30 cellular contexts compared by ENCODE assay signal in genomic region chr21:32472890-32473765, GRCh38.
"Had no signal": no experiment of that assay in that cellular context is flagged by ENCODE, and none has a peak within 500 bp of the region (broad histone marks: within the 10 kb centered on the region; RNA-seq: fewer than 3 reads in every experiment).

No MANE protein-coding gene starts in this region.

- H3K4me1 ChIP-seq: parathyroid adenoma, psoas muscle had no signal

- H3K9me3 Mint-ChIP-seq: central memory CD8-positive, alpha-beta T cell; mesothelial cell of epicardium; nephron progenitor cell had no signal

- H3K36me3 Mint-ChIP-seq: mesothelial cell of epicardium, naive B cell had no signal

- H3K4me3 ChIP-seq: esophagus squamous epithelium, hepatocyte, psoas muscle, tibial nerve had no signal

- H3K4me2 ChIP-seq: hepatocyte had no signal

- H3K4me3 Mint-ChIP-seq: central memory CD8-positive, alpha-beta T cell; mesothelial cell of epicardium; naive B cell; nephron progenitor cell had no signal

- H3K4me1 Mint-ChIP-seq: central memory CD8-positive, alpha-beta T cell; naive B cell; nephron progenitor cell had no signal

- H3K9me3 ChIP-seq: esophagus squamous epithelium, psoas muscle, tibial nerve had no signal

- H3K27me3 ChIP-seq: brain microvascular endothelial cell, esophagus squamous epithelium, hepatocyte, tibial nerve had no signal

- H3K9ac ChIP-seq: parathyroid adenoma had no signal

- H3K27ac Mint-ChIP-seq: mesothelial cell of epicardium, nephron progenitor cell had no signal

- H3K27me3 Mint-ChIP-seq: central memory CD8-positive, alpha-beta T cell had no signal

- H3K79me2 ChIP-seq: hepatocyte, parathyroid adenoma had no signal

- H3K27ac ChIP-seq: brain microvascular endothelial cell, epithelial cell of prostate, esophagus squamous epithelium, hepatocyte, parathyroid adenoma, psoas muscle had no signal

- FAIRE-seq: astrocyte, colon, endometrium had no signal

- DNase-seq: activated CD4-positive, alpha-beta T cell treated with anti-CD3 and anti-CD28 coated beads for 4 hours; activated CD4-positive, alpha-beta T cell treated with anti-CD3 and anti-CD28 coated beads, Interleukin-2, amount 50 U/mL, for 4 hours; activated CD4-positive, CD25-positive, alpha-beta regulatory T cell; activated CD8-positive, alpha-beta memory T cell treated with anti-CD3 and anti-CD28 coated beads for 24 hours; activated gamma-delta T cell; activated naive CD4-positive, alpha-beta T cell treated with anti-CD3 and anti-CD28 coated beads, Interleukin-2, amount 50 U/mL, for 16 hours; amniotic stem cell; brain microvascular endothelial cell; dermis blood vessel endothelial cell; effector CD4-positive, alpha-beta T cell; esophagus squamous epithelium; foreskin melanocyte; islet precursor cell; left cardiac atrium; left ventricle myocardium superior; naive B cell; nephron progenitor cell; nucleus accumbens; psoas muscle; stimulated activated naive CD4-positive, alpha-beta T cell; T-helper 2 cell had no signal

- H3K36me3 ChIP-seq: brain microvascular endothelial cell had no signal

- H2AFZ ChIP-seq: hepatocyte, parathyroid adenoma had no signal
